ENCODE assay signal across 1 cellular context in genomic region chr12:11059784-11060183, GRCh38.
TF ChIP-seq lines count a peak whose summit lies in the region.

No MANE protein-coding gene starts in this region.

TF ChIP-seq in K562, 482 proteins besides CTCF, POLR2A, EP300 and RAD21:
- TF ChIP-seq ATF3 (IDR thresholded peaks at IDR 0.05) (peak; percentile 29; the same call in 1 of the 2 replicates), ATF3 (CRISPR knock-in tag; conservative IDR thresholded peaks at IDR 0.05) (no peak), TRIM25 (IDR thresholded peaks at IDR 0.05; ENCODE audit: borderline replicate concordance) (no peak)
TF ChIP-seq in K562: peak in this region for 1.
